In the genomic region with DNA sequence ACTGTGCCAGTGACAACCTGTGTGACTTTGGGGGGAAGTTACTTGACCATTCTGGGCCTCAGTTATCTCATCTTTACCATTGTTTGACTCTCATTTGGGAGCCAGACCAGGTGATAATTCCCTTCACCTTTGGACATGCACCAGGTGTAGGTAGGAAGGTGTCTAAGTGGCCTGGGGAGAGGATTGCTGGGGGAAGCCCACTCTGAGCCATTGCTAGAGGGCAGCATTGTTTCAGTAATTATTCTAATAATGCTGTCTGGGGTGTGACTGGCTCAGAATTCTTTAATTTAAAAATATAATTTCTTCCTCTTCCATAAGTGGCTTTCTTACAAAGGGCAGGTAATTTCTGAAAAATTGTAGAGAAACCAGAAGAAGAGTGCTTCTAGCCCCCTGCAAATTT, we compare ENCODE assay signal across 1 cellular context.
TF ChIP-seq lines count a peak whose summit lies in the region.

No MANE protein-coding gene starts in this region.

TF ChIP-seq in HepG2, 621 proteins besides CTCF, POLR2A, EP300 and RAD21 (continued from another document):
- no peak for TF ChIP-seq ZNF484 (CRISPR knock-in tag; IDR thresholded peaks at IDR 0.05; ENCODE audit: borderline replicate concordance, low read depth)
- TF ChIP-seq ZSCAN25 (CRISPR knock-in tag; IDR thresholded peaks at IDR 0.05), result no peak
